8 cellular contexts compared by ENCODE assay signal in the genomic region with DNA sequence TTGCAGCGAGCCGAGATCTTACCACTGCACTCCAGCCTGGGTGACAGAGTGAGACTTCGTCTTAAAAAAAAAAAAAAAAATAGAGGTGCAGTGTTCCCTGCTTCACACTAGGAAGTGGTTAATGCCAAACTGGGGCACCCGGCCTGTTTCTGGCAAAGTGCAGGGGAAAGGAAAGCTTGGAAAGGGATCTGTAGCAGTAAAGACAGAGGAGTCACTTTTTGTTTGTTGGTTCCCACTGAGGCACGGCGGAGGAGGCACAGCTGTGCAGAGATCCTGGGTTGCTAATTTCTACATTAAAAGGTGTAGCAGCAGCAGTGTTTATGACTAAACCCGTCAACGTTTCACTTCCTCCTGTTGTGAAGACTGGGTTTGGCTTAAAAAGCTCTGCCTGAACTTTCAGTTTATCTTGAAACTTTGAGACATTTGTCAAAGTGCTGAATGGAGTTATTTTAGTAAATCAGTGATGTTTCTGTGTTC.
DNase-seq lines count a peak whose midpoint lies in the region; ATAC-seq, FAIRE-seq and TF ChIP-seq lines count a peak whose summit lies in the region.

No MANE protein-coding gene starts in this region.

- no peak overlapping the region; the same call in 1 of the 2 replicates for H2AFZ ChIP-seq in OCI-LY7 (ENCODE audit: low read length)

- H3K27me3 ChIP-seq in ascending aorta: no peaks in the 10 kb centered on the region

- no peaks in the 10 kb centered on the region for H3K9me2 ChIP-seq in OCI-LY7 (ENCODE audit: insufficient read depth, low read length)

- no peak for FAIRE-seq in frontal cortex (lab: Jason Lieb, UNC)

- H3K27ac ChIP-seq in OCI-LY7 (ENCODE audit: low read depth, low read length, poor library complexity, severe bottlenecking) (peak overlapping the region; percentile 98), ascending aorta (peak overlapping the region; percentile 31 to 41)

- H3K9me3 ChIP-seq in OCI-LY7 (ENCODE audit: low read length) (no peaks in the 10 kb centered on the region), ascending aorta (no peaks in the 10 kb centered on the region)

- DNase-seq in OCI-LY7 (ENCODE audit: low spot score): peak; percentile 89
- DNase-seq in ascending aorta (ENCODE audit: low spot score in 2 of 2): no peak
- DNase-seq in stimulated activated CD4-positive, alpha-beta T cell treated with anti-CD3 and anti-CD28 coated beads, Interleukin-4, amount 100 ng/mL, for 4 hours: peak; percentile 22 to 38
- no peak for DNase-seq in frontal cortex (ENCODE audit: low spot score in 2 of 2)
- DNase-seq in occipital lobe (lab: John Stamatoyannopoulos, UW): no peak
- DNase-seq in SK-N-DZ (ENCODE audit: low spot score): no peak

- H3K79me2 ChIP-seq in OCI-LY7 (ENCODE audit: insufficient read depth, low read depth, low read length): peaks cover 86% of the 10 kb centered on the region

- no TSS peak for BruUV-seq in OCI-LY7 (replicated peaks; lab: Mats Ljungman, UMichigan)

- H3K36me3 ChIP-seq in OCI-LY7 (ENCODE audit: insufficient read depth, low read length) (no peaks in the 10 kb centered on the region), ascending aorta (no peaks in the 10 kb centered on the region)

- H3K4me3 ChIP-seq in OCI-LY7 (ENCODE audit: low read depth, low read length, poor library complexity, severe bottlenecking) (peak overlapping the region; percentile 63), ascending aorta (peak overlapping the region; percentile 27 to 34)

- CTCF ChIA-PET in OCI-LY7 (lab: Charles Lee; ENCODE audit: unreplicated experiment): interaction anchor here (0.6 to 1.3 kb wide), 3 partner anchors 8 to 20 kb away, joined by 3 to 4 read pairs (median 3); no protein-coding TSS in a partner anchor

- intact Hi-C loops in OCI-LY7 (cut with micrococcal nuclease; ENCODE audit: unreplicated experiment): loop anchor here (1.0 to 2.0 kb wide), 3 partner anchors 16 to 84 kb away; no protein-coding TSS in a partner anchor
- intact Hi-C loops in ascending aorta (cut with DNase I): no loop called here

- POLR2A ChIA-PET in OCI-LY7 (lab: Charles Lee): interaction anchor here (0.7 to 11.6 kb wide), 15 partner anchors 9 to 627 kb away, joined by 3 to 233 read pairs (median 4); a partner anchor contains a TSS

- H4K20me1 ChIP-seq in OCI-LY7 (ENCODE audit: insufficient read depth, low read length): no peaks in the 10 kb centered on the region

- peak; percentile 98 for ATAC-seq in GM18867 (IDR thresholded peaks at IDR 0.05; ENCODE audit: unreplicated experiment)
- ATAC-seq in HG02798 (IDR thresholded peaks at IDR 0.05; ENCODE audit: poor library complexity, unreplicated experiment): peak; percentile 95

- H3K4me1 ChIP-seq in OCI-LY7 (ENCODE audit: insufficient read depth, low read length, poor library complexity, severe bottlenecking): peaks cover 98% of the 10 kb centered on the region
- H3K4me1 ChIP-seq in ascending aorta: peaks cover 3 to 26% of the 10 kb centered on the region in 2 donors

- TF ChIP-seq CTCF in OCI-LY7 (conservative IDR thresholded peaks at IDR 0.05; ENCODE audit: low read length): no peak
- no peak for TF ChIP-seq CTCF in ascending aorta (IDR thresholded peaks at IDR 0.05)

- H3K4me2 ChIP-seq in OCI-LY7 (ENCODE audit: low read length): peak overlapping the region; percentile 98

Comparison
In these comparisons a context has a peak if more than half of its experiments do, and no peak if none do; other contexts are left out.
1. DNase-seq: peak in OCI-LY7 (single experiment) and stimulated activated CD4-positive, alpha-beta T cell treated with anti-CD3 and anti-CD28 coated beads, Interleukin-4, amount 100 ng/mL, for 4 hours (2 of 2); none in ascending aorta (0 of 2), frontal cortex (0 of 2), occipital lobe (single experiment) and SK-N-DZ (single experiment).